ENCODE assay signal across 33 cellular contexts in the genomic region with DNA sequence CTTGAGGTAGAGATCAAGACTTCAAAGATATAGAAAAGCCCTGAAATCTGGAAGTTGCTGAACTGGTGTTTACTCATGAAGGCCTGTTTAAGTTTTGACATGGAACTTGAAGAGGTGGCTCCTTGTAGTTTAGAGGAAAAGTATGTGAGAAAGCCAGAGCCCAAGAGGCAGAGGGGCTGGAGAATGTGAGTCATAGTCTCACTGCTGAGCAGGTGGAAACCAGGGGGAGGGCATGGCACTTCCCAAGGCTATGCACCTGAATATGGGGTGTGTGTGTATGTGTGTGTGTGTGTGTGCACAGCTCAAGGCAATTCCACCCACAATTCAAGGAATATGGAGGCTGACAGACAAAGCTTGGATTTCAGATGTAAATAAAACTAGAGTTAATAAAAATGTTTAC. TPM values are rescaled to one million over a fixed set of nuclear protein-coding genes. Genes with fewer than 3 reads are reported as not detected.
DNase-seq lines count a peak whose midpoint lies in the region; ATAC-seq and TF ChIP-seq lines count a peak whose summit lies in the region.
"Had no signal": no experiment of that assay in that cellular context is flagged by ENCODE, and none has a peak within 500 bp of the region (broad histone marks: within the 10 kb centered on the region; RNA-seq: fewer than 3 reads in every experiment).

No MANE protein-coding gene starts in this region.

- ATAC-seq in foreskin keratinocyte (peak; percentile 59), GM21528 (IDR thresholded peaks at IDR 0.05; ENCODE audit: low FRiP score, unreplicated experiment) (no peak)
- ATAC-seq: GM23338; HepG2; naive thymus-derived CD8-positive, alpha-beta T cell had no signal

- H3K4me3 Mint-ChIP-seq in activated CD4-positive, alpha-beta T cell treated with anti-CD3 and anti-CD28 coated beads, Interleukin-2, amount 10 ng/mL, durations not matched to agents 24 days and 14 days, result no peak overlapping the region
- H3K4me3 Mint-ChIP-seq in nephron progenitor cell, result no peak overlapping the region
- H3K4me3 Mint-ChIP-seq: activated naive CD4-positive, alpha-beta T cell treated with anti-CD3 and anti-CD28 coated beads for 36 hours; activated T-helper 1 cell treated with anti-CD3 and anti-CD28 coated beads, Interleukin-12 subunit alpha, Interleukin-12 subunit beta, Interleukin-2, Interleukin-4 antibody, amounts not matched to agents 30 ng/mL and 10 ng/mL and 1 ng/mL, durations not matched to agents 14 hours and 24 hours and 36 hours; GM23338; naive thymus-derived CD8-positive, alpha-beta T cell had no signal

- no peaks in the 10 kb centered on the region for H3K9me3 Mint-ChIP-seq in activated CD4-positive, alpha-beta T cell treated with anti-CD3 and anti-CD28 coated beads, Interleukin-2, amount 10 ng/mL, durations not matched to agents 24 days and 14 days
- H3K9me3 Mint-ChIP-seq in nephron progenitor cell, result no peaks in the 10 kb centered on the region
- H3K9me3 Mint-ChIP-seq: activated naive CD4-positive, alpha-beta T cell treated with anti-CD3 and anti-CD28 coated beads for 36 hours; activated T-helper 1 cell treated with anti-CD3 and anti-CD28 coated beads, Interleukin-12 subunit alpha, Interleukin-12 subunit beta, Interleukin-2, Interleukin-4 antibody, amounts not matched to agents 30 ng/mL and 10 ng/mL and 1 ng/mL, durations not matched to agents 14 hours and 24 hours and 36 hours; GM23338; naive thymus-derived CD8-positive, alpha-beta T cell had no signal

- no peak overlapping the region for H3K27ac ChIP-seq in foreskin keratinocyte
- H3K27ac ChIP-seq: breast epithelium, C4-2B, coronary artery, testis, VCaP had no signal

- H3K27me3 ChIP-seq in foreskin keratinocyte, result no peaks in the 10 kb centered on the region
- H3K27me3 ChIP-seq: breast epithelium, testis had no signal

- H3K27ac Mint-ChIP-seq in activated CD4-positive, alpha-beta T cell treated with anti-CD3 and anti-CD28 coated beads, Interleukin-2, amount 10 ng/mL, durations not matched to agents 24 days and 14 days, result peak overlapping the region; percentile 7
- peak overlapping the region; percentile 11 for H3K27ac Mint-ChIP-seq in nephron progenitor cell
- H3K27ac Mint-ChIP-seq: activated naive CD4-positive, alpha-beta T cell treated with anti-CD3 and anti-CD28 coated beads for 36 hours; activated T-helper 1 cell treated with anti-CD3 and anti-CD28 coated beads, Interleukin-12 subunit alpha, Interleukin-12 subunit beta, Interleukin-2, Interleukin-4 antibody, amounts not matched to agents 30 ng/mL and 10 ng/mL and 1 ng/mL, durations not matched to agents 14 hours and 24 hours and 36 hours; GM23338 had no signal

- peaks cover 7% of the 10 kb centered on the region for H3K4me1 Mint-ChIP-seq in activated CD4-positive, alpha-beta T cell treated with anti-CD3 and anti-CD28 coated beads, Interleukin-2, amount 10 ng/mL, durations not matched to agents 24 days and 14 days
- H3K4me1 Mint-ChIP-seq in nephron progenitor cell, result no peaks in the 10 kb centered on the region
- H3K4me1 Mint-ChIP-seq: GM23338 had no signal

- DNase-seq in activated CD4-positive, alpha-beta T cell treated with anti-CD3 and anti-CD28 coated beads, Interleukin-2, amount 10 ng/mL, durations not matched to agents 24 days and 14 days, result no peak
- no peak for DNase-seq in activated CD4-positive, alpha-beta T cell treated with anti-CD3 and anti-CD28 coated beads for 48 hours
- DNase-seq in M059J (ENCODE audit: low read depth) (peak; percentile 20), foreskin keratinocyte (peak; percentile 9 to 44), nephron progenitor cell (no peak), UCSD-AML1 (lab: John Stamatoyannopoulos, UW; ENCODE audit: unreplicated experiment) (no peak), NCI-H187 treated with DMSO at 0.1 percent for 48 hours (lab: John Stamatoyannopoulos, UW) (no peak)
- DNase-seq: 8988T; activated CD4-positive, alpha-beta T cell treated with anti-CD3 and anti-CD28 coated beads for 4 hours; activated naive CD4-positive, alpha-beta T cell treated with anti-CD3 and anti-CD28 coated beads for 36 hours; amniotic stem cell; COR-L47; DMS79; effector CD8-positive, alpha-beta T cell; GDM1; glutamatergic neuron; Karpas-422; MV-4-11; naive thymus-derived CD8-positive, alpha-beta T cell; NCI-H1436; NCI-H2107; NCI-H748 treated with DMSO at 0.1 percent for 48 hours; SHP77 treated with DMSO at 0.1 percent for 48 hours; stimulated activated naive CD4-positive, alpha-beta T cell treated with Interleukin-2 at 50 U/mL for 16 hours; testis had no signal

- H3K36me3 Mint-ChIP-seq in activated CD4-positive, alpha-beta T cell treated with anti-CD3 and anti-CD28 coated beads, Interleukin-2, amount 10 ng/mL, durations not matched to agents 24 days and 14 days (ENCODE audit: low read depth), result peaks cover 20% of the 10 kb centered on the region
- H3K36me3 Mint-ChIP-seq in nephron progenitor cell (ENCODE audit: low read depth), result peaks cover 10% of the 10 kb centered on the region

- intact Hi-C loops in activated CD4-positive, alpha-beta T cell treated with anti-CD3 and anti-CD28 coated beads, Interleukin-2, amount 10 ng/mL, durations not matched to agents 24 days and 14 days (cut with micrococcal nuclease), result no loop called here

- no peaks in the 10 kb centered on the region for H3K27me3 Mint-ChIP-seq in activated CD4-positive, alpha-beta T cell treated with anti-CD3 and anti-CD28 coated beads, Interleukin-2, amount 10 ng/mL, durations not matched to agents 24 days and 14 days
- no peaks in the 10 kb centered on the region for H3K27me3 Mint-ChIP-seq in nephron progenitor cell (ENCODE audit: low read depth, poor library complexity)
- H3K27me3 Mint-ChIP-seq: naive thymus-derived CD8-positive, alpha-beta T cell had no signal

- H3K4me1 ChIP-seq in foreskin keratinocyte, result no peaks in the 10 kb centered on the region
- H3K4me1 ChIP-seq: breast epithelium, testis had no signal

- no peak for TF ChIP-seq CTCF in foreskin keratinocyte (conservative IDR thresholded peaks at IDR 0.05)
- no peak for TF ChIP-seq CTCF in nephron progenitor cell (IDR thresholded peaks at IDR 0.05)

RNA-seq across cellular contexts. Expression of gene C1orf198, which starts 46.8 kb away (rescaled TPM):
- 12.4 and 13.7 TPM in 2 replicates for total RNA-seq in activated CD4-positive, alpha-beta T cell treated with anti-CD3 and anti-CD28 coated beads, Interleukin-2, amount 10 ng/mL, durations not matched to agents 24 days and 14 days
- total RNA-seq in M059J (2014; rRNA removed; shearing (Covaris generic)), result 56.8 and 83.4 TPM in 2 replicates
- 10.2 and 11.2 TPM in 2 replicates for total RNA-seq in foreskin keratinocyte
- 5.4 TPM in 2 replicates for polyA plus RNA-seq in foreskin keratinocyte

Comparison
In these comparisons a context has a peak if more than half of its experiments do, and no peak if none do; other contexts are left out.
1. DNase-seq: peak in M059J (single experiment) and foreskin keratinocyte (2 of 2); none in activated CD4-positive, alpha-beta T cell treated with anti-CD3 and anti-CD28 coated beads, Interleukin-2, amount 10 ng/mL, durations not matched to agents 24 days and 14 days (single experiment), activated CD4-positive, alpha-beta T cell treated with anti-CD3 and anti-CD28 coated beads for 48 hours (single experiment), nephron progenitor cell (single experiment), UCSD-AML1 (single experiment) and NCI-H187 treated with DMSO at 0.1 percent for 48 hours (single experiment).